Comparison of ENCODE assay signal across 8 cellular contexts in genomic region chr16:30444231-30445148, GRCh38. TPM values are rescaled to one million over a fixed set of nuclear protein-coding genes. Genes with fewer than 3 reads are reported as not detected.
DNase-seq lines count a peak whose midpoint lies in the region; ATAC-seq and TF ChIP-seq lines count a peak whose summit lies in the region.

No MANE protein-coding gene starts in this region.

- peak overlapping the region; percentile 99 for H3K4me2 ChIP-seq in fibroblast of lung (ENCODE audit: extremely low read depth, insufficient read depth, low read length)

- H3K4me1 ChIP-seq in RWPE2 (ENCODE audit: insufficient read depth, poor library complexity, severe bottlenecking) (peaks cover 6% of the 10 kb centered on the region), fibroblast of lung (ENCODE audit: control insufficient read depth, extremely low read depth, insufficient read depth, low read length) (peaks cover 7% of the 10 kb centered on the region), sigmoid colon (peaks cover 0 to 22% (median 14%) of the 10 kb centered on the region in 4 donors)

- H3K79me2 ChIP-seq in fibroblast of lung (ENCODE audit: control insufficient read depth, insufficient read depth, low read length) = peaks cover 11% of the 10 kb centered on the region

- intact Hi-C loops in sigmoid colon (cut with DNase I) = loop anchor here (5.0 kb wide), 1 partner anchor 83 kb away; the partner anchor contains the start of gene ZNF768

- no peak for TF ChIP-seq EP300 in sigmoid colon (IDR thresholded peaks at IDR 0.05)

- TF ChIP-seq POLR2A in sigmoid colon (IDR thresholded peaks at IDR 0.05) = no peak

- peak overlapping the region; percentile 53 for H3K4me3 ChIP-seq in GM12865 (ENCODE audit: low read depth, low read length)
- peak overlapping the region; percentile 65 for H3K4me3 ChIP-seq in RWPE2 (ENCODE audit: severe bottlenecking)
- peak overlapping the region; percentile 79 to 99 (median 80) for H3K4me3 ChIP-seq in fibroblast of lung (replicated peaks in 1 of 4; ENCODE audit: control extremely low read depth in 1 of 4, insufficient read depth in 1 of 4, low read depth in 3 of 4, low read length in 4 of 4)
- peak overlapping the region; percentile 69 to 99 (median 80) for H3K4me3 ChIP-seq in sigmoid colon

- H3K27me3 ChIP-seq in RWPE2 (ENCODE audit: insufficient read depth, poor library complexity, severe bottlenecking) (no peaks in the 10 kb centered on the region), fibroblast of lung (ENCODE audit: control insufficient read depth, insufficient read depth, low read length) (no peaks in the 10 kb centered on the region), sigmoid colon (no peaks in the 10 kb centered on the region)

- H4K20me1 ChIP-seq in fibroblast of lung (ENCODE audit: control insufficient read depth, extremely low read depth, insufficient read depth, low read length) = no peaks in the 10 kb centered on the region

- H3K27ac ChIP-seq in RWPE2 (ENCODE audit: poor library complexity, severe bottlenecking) (peak overlapping the region; percentile 38), fibroblast of lung (ENCODE audit: insufficient read depth, low read length) (peak overlapping the region; percentile 91), sigmoid colon (peak overlapping the region; percentile 90 to 99 (median 96))

- ATAC-seq in RWPE2 (ENCODE audit: low read depth) (no peak), GM19351 (IDR thresholded peaks at IDR 0.05; ENCODE audit: unreplicated experiment) (no peak), HG03520 (IDR thresholded peaks at IDR 0.05; ENCODE audit: unreplicated experiment) (no peak)

- H3K9ac ChIP-seq in fibroblast of lung (ENCODE audit: insufficient read depth, low read length) = peak overlapping the region; percentile 93

- DNase-seq in GM12865 (ENCODE audit: low read depth) = no peak
- DNase-seq in RWPE2 (ENCODE audit: low spot score) = no peak
- no peak for DNase-seq in fibroblast of lung (ENCODE audit: low read depth in 2 of 2)
- DNase-seq in sigmoid colon = no peak
- no peak for DNase-seq in AG20443 (ENCODE audit: low spot score)
- DNase-seq in Kasumi-1 (lab: John Stamatoyannopoulos, UW) = no peak

- 82 to 94% methylated on average over 29 of the region's 29 CpGs for WGBS in sigmoid colon, 2 donors

- TF ChIP-seq CTCF in GM12865 (IDR thresholded peaks at IDR 0.05; ENCODE audit: insufficient read depth, low read depth, low read length, missing control alignments) (no peak), RWPE2 (IDR thresholded peaks at IDR 0.05; ENCODE audit: poor library complexity, severe bottlenecking) (no peak), fibroblast of lung (conservative IDR thresholded peaks at IDR 0.05 in 1 of 2, IDR thresholded peaks at IDR 0.05 in 1 of 2; ENCODE audit: low read depth in 1 of 2, low read length in 2 of 2) (no peak), sigmoid colon (IDR thresholded peaks at IDR 0.05) (no peak)

- H3K9me3 ChIP-seq in RWPE2 (ENCODE audit: severe bottlenecking) (no peaks in the 10 kb centered on the region), fibroblast of lung (ENCODE audit: control insufficient read depth, insufficient read depth, low read depth, low read length) (no peaks in the 10 kb centered on the region), sigmoid colon (no peaks in the 10 kb centered on the region)

- peak overlapping the region; percentile 88 for H2AFZ ChIP-seq in fibroblast of lung (ENCODE audit: low read length)

- H3K36me3 ChIP-seq in RWPE2 (ENCODE audit: low read depth) (peaks cover 17% of the 10 kb centered on the region), fibroblast of lung (ENCODE audit: control insufficient read depth, insufficient read depth, low read length) (peaks cover 5% of the 10 kb centered on the region), sigmoid colon (peaks cover 0 to 19% (median 0%) of the 10 kb centered on the region in 4 donors)

RNA-seq across cellular contexts. Expression of gene SEPHS2, which starts 1.2 kb away (rescaled TPM):
- 19.3 and 26.6 TPM in 2 replicates for total RNA-seq in fibroblast of lung
- polyA plus RNA-seq in fibroblast of lung = 39.3 and 41.8 TPM in 2 replicates
- polyA plus RNA-seq in fibroblast of lung (2012) = 36.0 and 37.4 TPM in 2 replicates
- polyA minus RNA-seq in fibroblast of lung (ENCODE audit: low replicate concordance) = 6.7 and 10.1 TPM in 2 replicates
- total RNA-seq in sigmoid colon = 10 to 100 TPM; 25.0 to 32.3 (median 25.3) TPM
- polyA plus RNA-seq in sigmoid colon = 100 to 1,000 TPM in 2 of 3 donors, 10 to 100 TPM in 1; 80.5 to 213 (median 175) TPM

RNA-seq across cellular contexts. Expression of gene DCTPP1, which starts 14.7 kb away (rescaled TPM):
- 6.6 and 8.5 TPM in 2 replicates for total RNA-seq in fibroblast of lung
- 23.6 and 38.1 TPM in 2 replicates for polyA plus RNA-seq in fibroblast of lung
- polyA plus RNA-seq in fibroblast of lung (2012) = 26.1 and 41.7 TPM in 2 replicates
- 7.5 and 25.0 TPM in 2 replicates for polyA minus RNA-seq in fibroblast of lung (ENCODE audit: low replicate concordance)
- 10 to 100 TPM; 10.5 to 19.9 (median 16.5) TPM for total RNA-seq in sigmoid colon
- polyA plus RNA-seq in sigmoid colon = 100 to 1,000 TPM; 140 to 175 (median 156) TPM

RNA-seq across cellular contexts. Expression of gene ITGAL, which starts 28.1 kb away (rescaled TPM):
- total RNA-seq in fibroblast of lung = not detected in 2 replicates
- not detected in 2 replicates for polyA plus RNA-seq in fibroblast of lung
- polyA plus RNA-seq in fibroblast of lung (2012) = not detected in 2 replicates
- not detected in 2 replicates for polyA minus RNA-seq in fibroblast of lung (ENCODE audit: low replicate concordance)
- 1 to 10 TPM; 1.1 to 3.8 (median 2.6) TPM for total RNA-seq in sigmoid colon
- 10 to 100 TPM in 1 of 3 donors, 1 to 10 TPM in 1, under 1 TPM in 1; 0.60 to 20.7 (median 2.8) TPM for polyA plus RNA-seq in sigmoid colon

RNA-seq across cellular contexts. Expression of gene ZNF771, which starts 37.1 kb away (rescaled TPM):
- 8.4 and 10.5 TPM in 2 replicates for total RNA-seq in fibroblast of lung
- 3.1 and 4.5 TPM in 2 replicates for polyA plus RNA-seq in fibroblast of lung
- 3.5 and 8.0 TPM in 2 replicates for polyA plus RNA-seq in fibroblast of lung (2012)
- 1.4 and 4.7 TPM in 2 replicates for polyA minus RNA-seq in fibroblast of lung (ENCODE audit: low replicate concordance)
- total RNA-seq in sigmoid colon = 10 to 100 TPM; 17.4 to 30.7 (median 20.3) TPM
- polyA plus RNA-seq in sigmoid colon = 1 to 10 TPM; 2.5 to 5.2 (median 3.0) TPM

RNA-seq across cellular contexts. Expression of gene ZNF48, which starts 49.3 kb away (rescaled TPM):
- total RNA-seq in fibroblast of lung = 7.3 and 7.7 TPM in 2 replicates
- polyA plus RNA-seq in fibroblast of lung = 3.2 and 4.0 TPM in 2 replicates
- 3.6 and 4.4 TPM in 2 replicates for polyA plus RNA-seq in fibroblast of lung (2012)
- polyA minus RNA-seq in fibroblast of lung (ENCODE audit: low replicate concordance) = 3.7 and 5.3 TPM in 2 replicates
- 10 to 100 TPM in 3 of 4 donors, 1 to 10 TPM in 1; 8.1 to 12.8 (median 11.4) TPM for total RNA-seq in sigmoid colon
- polyA plus RNA-seq in sigmoid colon = 1 to 10 TPM; 2.4 to 5.9 (median 2.8) TPM

Comparison
In these comparisons a context has a peak if more than half of its experiments do, and no peak if none do; other contexts are left out.
1. H3K27ac ChIP-seq: peak in every context shown above with its lines; median percentile 96 in sigmoid colon; 91 in fibroblast of lung; 38 in RWPE2.